1 cellular context compared by ENCODE assay signal in the genomic region with DNA sequence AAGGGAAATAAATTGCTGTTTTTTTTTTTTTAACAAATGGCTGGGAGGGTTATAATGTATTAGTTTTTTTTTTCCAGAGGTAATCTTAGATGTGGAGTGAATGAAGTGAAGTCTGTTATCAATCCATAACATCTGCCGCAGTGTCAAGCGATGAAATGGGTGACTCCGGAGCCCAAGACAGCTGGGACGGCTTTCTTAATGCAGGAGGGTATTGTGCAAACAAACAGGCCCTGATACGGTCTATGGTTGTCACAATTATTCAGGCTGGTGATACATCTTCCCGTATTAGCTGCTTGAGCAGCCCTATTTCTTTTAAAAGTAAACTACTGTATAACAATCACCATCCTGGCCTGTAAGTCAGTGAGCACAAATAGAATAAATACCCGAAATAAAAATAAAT.
TF ChIP-seq lines count a peak whose summit lies in the region.

No MANE protein-coding gene starts in this region.

TF ChIP-seq in SK-N-SH, 30 proteins besides CTCF, POLR2A, EP300 and RAD21 (continued from another document):
- TF ChIP-seq, protein P1, sequence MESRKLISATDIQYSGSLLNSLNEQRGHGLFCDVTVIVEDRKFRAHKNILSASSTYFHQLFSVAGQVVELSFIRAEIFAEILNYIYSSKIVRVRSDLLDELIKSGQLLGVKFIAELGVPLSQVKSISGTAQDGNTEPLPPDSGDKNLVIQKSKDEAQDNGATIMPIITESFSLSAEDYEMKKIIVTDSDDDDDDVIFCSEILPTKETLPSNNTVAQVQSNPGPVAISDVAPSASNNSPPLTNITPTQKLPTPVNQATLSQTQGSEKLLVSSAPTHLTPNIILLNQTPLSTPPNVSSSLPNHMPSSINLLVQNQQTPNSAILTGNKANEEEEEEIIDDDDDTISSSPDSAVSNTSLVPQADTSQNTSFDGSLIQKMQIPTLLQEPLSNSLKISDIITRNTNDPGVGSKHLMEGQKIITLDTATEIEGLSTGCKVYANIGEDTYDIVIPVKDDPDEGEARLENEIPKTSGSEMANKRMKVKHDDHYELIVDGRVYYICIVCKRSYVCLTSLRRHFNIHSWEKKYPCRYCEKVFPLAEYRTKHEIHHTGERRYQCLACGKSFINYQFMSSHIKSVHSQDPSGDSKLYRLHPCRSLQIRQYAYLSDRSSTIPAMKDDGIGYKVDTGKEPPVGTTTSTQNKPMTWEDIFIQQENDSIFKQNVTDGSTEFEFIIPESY (IDR thresholded peaks at IDR 0.05; ENCODE audit: borderline replicate concordance, low read depth) = no peak
- TF ChIP-seq TCF12 (IDR thresholded peaks at IDR 0.05) (peak; percentile 76), TEAD4 (IDR thresholded peaks at IDR 0.05; ENCODE audit: borderline replicate concordance, insufficient read depth) (0 out of 2 replicates have a peak, but pooled peaks have one; percentile 18), GATA2 (CRISPR knock-in tag; IDR thresholded peaks at IDR 0.05) (peak; percentile 92), RXRA (IDR thresholded peaks at IDR 0.05; ENCODE audit: borderline replicate concordance, low read depth) (no peak), NRF1 (IDR thresholded peaks at IDR 0.05; ENCODE audit: low read depth, low read length) (no peak), EZH2phosphoT487 (IDR thresholded peaks at IDR 0.05; ENCODE audit: borderline replicate concordance, low read depth) (no peak), SMC3 (IDR thresholded peaks at IDR 0.05; ENCODE audit: low read depth, low read length) (no peak), POLR2AphosphoS5 (IDR thresholded peaks at IDR 0.05; ENCODE audit: low read depth, low read length) (0 out of 2 replicates have a peak, but pooled peaks have one; percentile 27), FOSL2 (IDR thresholded peaks at IDR 0.05; ENCODE audit: borderline replicate concordance, low read depth) (no peak), FOXM1 (IDR thresholded peaks at IDR 0.05; ENCODE audit: low read depth) (no peak), ELF1 (IDR thresholded peaks at IDR 0.05) (no peak), TAF1 (IDR thresholded peaks at IDR 0.05; ENCODE audit: borderline replicate concordance, low read depth, low read length) (no peak), MEF2A (IDR thresholded peaks at IDR 0.05; ENCODE audit: borderline replicate concordance, low read depth) (no peak), NFIC (IDR thresholded peaks at IDR 0.05; ENCODE audit: borderline replicate concordance) (no peak)
- TF ChIP-seq, protein P2, sequence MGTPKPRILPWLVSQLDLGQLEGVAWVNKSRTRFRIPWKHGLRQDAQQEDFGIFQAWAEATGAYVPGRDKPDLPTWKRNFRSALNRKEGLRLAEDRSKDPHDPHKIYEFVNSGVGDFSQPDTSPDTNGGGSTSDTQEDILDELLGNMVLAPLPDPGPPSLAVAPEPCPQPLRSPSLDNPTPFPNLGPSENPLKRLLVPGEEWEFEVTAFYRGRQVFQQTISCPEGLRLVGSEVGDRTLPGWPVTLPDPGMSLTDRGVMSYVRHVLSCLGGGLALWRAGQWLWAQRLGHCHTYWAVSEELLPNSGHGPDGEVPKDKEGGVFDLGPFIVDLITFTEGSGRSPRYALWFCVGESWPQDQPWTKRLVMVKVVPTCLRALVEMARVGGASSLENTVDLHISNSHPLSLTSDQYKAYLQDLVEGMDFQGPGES (IDR thresholded peaks at IDR 0.05; ENCODE audit: low read depth, low read length) = no peak
- TF ChIP-seq, protein P3, sequence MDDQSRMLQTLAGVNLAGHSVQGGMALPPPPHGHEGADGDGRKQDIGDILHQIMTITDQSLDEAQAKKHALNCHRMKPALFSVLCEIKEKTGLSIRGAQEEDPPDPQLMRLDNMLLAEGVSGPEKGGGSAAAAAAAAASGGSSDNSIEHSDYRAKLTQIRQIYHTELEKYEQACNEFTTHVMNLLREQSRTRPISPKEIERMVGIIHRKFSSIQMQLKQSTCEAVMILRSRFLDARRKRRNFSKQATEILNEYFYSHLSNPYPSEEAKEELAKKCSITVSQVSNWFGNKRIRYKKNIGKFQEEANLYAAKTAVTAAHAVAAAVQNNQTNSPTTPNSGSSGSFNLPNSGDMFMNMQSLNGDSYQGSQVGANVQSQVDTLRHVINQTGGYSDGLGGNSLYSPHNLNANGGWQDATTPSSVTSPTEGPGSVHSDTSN (IDR thresholded peaks at IDR 0.05) = peak; percentile 85
